Comparison of ENCODE assay signal across 17 cellular contexts in genomic region chr6:31721351-31722020, GRCh38. TPM values are rescaled to one million over a fixed set of nuclear protein-coding genes. Genes with fewer than 3 reads are reported as not detected.
DNase-seq lines count a peak whose midpoint lies in the region; ATAC-seq and TF ChIP-seq lines count a peak whose summit lies in the region.
"Had no signal": no experiment of that assay in that cellular context is flagged by ENCODE, and none has a peak within 500 bp of the region (broad histone marks: within the 10 kb centered on the region; RNA-seq: fewer than 3 reads in every experiment).

Gene LY6G6C (minus strand): TSS chr6:31721746. CDS start chr6:31721679, 67 bp downstream.

- H3K36me3 ChIP-seq in IMR-90 (ENCODE audit: control insufficient read depth, insufficient read depth, low read length) (peaks cover 5% of the 10 kb centered on the region; the same call in 1 of the 2 replicates), trophoblast cell (ENCODE audit: control insufficient read depth in 1 of 2, insufficient read depth in 2 of 2, low read length in 2 of 2) (peaks cover 2 to 11% of the 10 kb centered on the region in 2 experiments)

- H2AK9ac ChIP-seq in IMR-90 (replicated peaks; ENCODE audit: low read depth, low read length, poor library complexity) = no peak within 1 kb of the TSS

- H3K4me2 ChIP-seq in IMR-90 (ENCODE audit: low read depth, low read length) = no peak within 1 kb of the TSS
- H3K4me2 ChIP-seq in trophoblast cell (ENCODE audit: low read length) = no peak within 1 kb of the TSS

- H3K27me3 Mint-ChIP-seq in activated CD8-positive, alpha-beta T cell treated with anti-CD3 and anti-CD28 coated beads, Interleukin-2, amount 10 ng/mL, durations not matched to agents 7 days and 5 days (ENCODE audit: low read depth) = peaks cover 8% of the 10 kb centered on the region
- no peaks in the 10 kb centered on the region for H3K27me3 Mint-ChIP-seq in activated CD8-positive, alpha-beta T cell treated with anti-CD3 and anti-CD28 coated beads for 36 hours
- peaks cover 2% of the 10 kb centered on the region for H3K27me3 Mint-ChIP-seq in activated CD4-positive, alpha-beta T cell treated with anti-CD3 and anti-CD28 coated beads, Interleukin-2, amount 10 ng/mL, durations not matched to agents 7 days and 5 days

- no peak within 1 kb of the TSS for H2AFZ ChIP-seq in IMR-90 (replicated peaks; ENCODE audit: low read length, poor library complexity)
- H2AFZ ChIP-seq in trophoblast cell (ENCODE audit: insufficient read depth, low read length, poor library complexity) = no peak within 1 kb of the TSS

- in situ Hi-C loops in IMR-90 (cut with MboI; ENCODE audit: low sequenced_read_pairs) = no loop called here

- peaks cover 4% of the 10 kb centered on the region; the same call in 1 of the 2 replicates for H3K9me1 ChIP-seq in IMR-90 (ENCODE audit: insufficient read depth, low read length)

- H3K27ac ChIP-seq in IMR-90 (ENCODE audit: insufficient read depth, low read length) (no peak within 1 kb of the TSS), trophoblast cell (ENCODE audit: low read depth, low read length) (no peak within 1 kb of the TSS)

- intact Hi-C loops in activated CD8-positive, alpha-beta T cell treated with anti-CD3 and anti-CD28 coated beads for 36 hours (cut with micrococcal nuclease) = no loop called here
- intact Hi-C loops in IMR-90 (cut with micrococcal nuclease) = no loop called here

- ATAC-seq in activated CD8-positive, alpha-beta T cell treated with anti-CD3 and anti-CD28 coated beads, Interleukin-2, amount 10 ng/mL, durations not matched to agents 7 days and 5 days = no peak
- ATAC-seq in activated CD8-positive, alpha-beta T cell treated with anti-CD3 and anti-CD28 coated beads for 36 hours = no peak
- peak; percentile 59 for ATAC-seq in IMR-90 (ENCODE audit: low read depth)

- H3K27me3 ChIP-seq in IMR-90 (ENCODE audit: control insufficient read depth, insufficient read depth, low read length) (peaks cover 2% of the 10 kb centered on the region; the same call in 1 of the 2 replicates), trophoblast cell (ENCODE audit: insufficient read depth, low read length) (no peaks in the 10 kb centered on the region)

- no peak for TF ChIP-seq RAD21 in IMR-90 (IDR thresholded peaks at IDR 0.05; ENCODE audit: low read length)

- H2BK5ac ChIP-seq in IMR-90 (ENCODE audit: low read depth, low read length, poor library complexity, severe bottlenecking) = no peak within 1 kb of the TSS
- H2BK5ac ChIP-seq in trophoblast cell (ENCODE audit: low read depth, low read length, poor library complexity) = no peak within 1 kb of the TSS

- no peak within 1 kb of the TSS for H3K9ac ChIP-seq in IMR-90 (ENCODE audit: low read depth, low read length)
- H3K9ac ChIP-seq in trophoblast cell (ENCODE audit: low read length) = no peak within 1 kb of the TSS

- peaks cover 8% of the 10 kb centered on the region for H3K36me3 Mint-ChIP-seq in activated CD8-positive, alpha-beta T cell treated with anti-CD3 and anti-CD28 coated beads, Interleukin-2, amount 10 ng/mL, durations not matched to agents 7 days and 5 days (ENCODE audit: low read depth)
- H3K36me3 Mint-ChIP-seq in activated CD8-positive, alpha-beta T cell treated with anti-CD3 and anti-CD28 coated beads for 36 hours (ENCODE audit: low read depth) = no peaks in the 10 kb centered on the region
- H3K36me3 Mint-ChIP-seq in activated CD4-positive, alpha-beta T cell treated with anti-CD3 and anti-CD28 coated beads, Interleukin-2, amount 10 ng/mL, durations not matched to agents 7 days and 5 days (ENCODE audit: low read depth) = peaks cover 5% of the 10 kb centered on the region

- CTCF ChIA-PET in activated CD8-positive, alpha-beta T cell treated with anti-CD3 and anti-CD28 coated beads, Interleukin-2, amount 10 ng/mL, durations not matched to agents 7 days and 5 days (lab: Charles Lee) = no interaction called here
- CTCF ChIA-PET in activated CD8-positive, alpha-beta T cell treated with anti-CD3 and anti-CD28 coated beads for 36 hours (lab: Charles Lee) = no interaction called here
- CTCF ChIA-PET in IMR-90 (lab: Yijun Ruan, JAX) = no interaction called here
- CTCF ChIA-PET in activated CD4-positive, alpha-beta T cell treated with anti-CD3 and anti-CD28 coated beads, Interleukin-2, amount 10 ng/mL, durations not matched to agents 7 days and 5 days (lab: Charles Lee) = interaction anchor here (3.1 kb wide), 1 partner anchor 8 kb away, joined by 13 read pairs; no protein-coding TSS in a partner anchor

- no peak within 1 kb of the TSS for H4K12ac ChIP-seq in trophoblast cell (ENCODE audit: low read depth, low read length)

- no peak for TF ChIP-seq POLR2A in IMR-90 (IDR thresholded peaks at IDR 0.05; ENCODE audit: low read depth, low read length)

- no peak within 1 kb of the TSS for H2BK15ac ChIP-seq in IMR-90 (ENCODE audit: low read depth, low read length)

- H3K4me3 ChIP-seq in IMR-90 (ENCODE audit: insufficient read depth, low read depth, low read length) = no peak within 1 kb of the TSS
- H3K4me3 ChIP-seq in trophoblast cell (ENCODE audit: low read depth, low read length) = no peak within 1 kb of the TSS

- no peak within 1 kb of the TSS; the same call in 1 of the 2 replicates for H2AK5ac ChIP-seq in IMR-90 (ENCODE audit: low read depth, low read length)
- no peak within 1 kb of the TSS for H2AK5ac ChIP-seq in trophoblast cell (ENCODE audit: low read length)

- H4K91ac ChIP-seq in IMR-90 (ENCODE audit: insufficient read depth, low read depth, low read length) (no peak within 1 kb of the TSS), trophoblast cell (ENCODE audit: low read depth, low read length) (peak within 1 kb of the TSS; percentile 16)

- H3K18ac ChIP-seq in IMR-90 (ENCODE audit: low read depth, low read length) (no peak within 1 kb of the TSS), trophoblast cell (ENCODE audit: low read length) (no peak within 1 kb of the TSS)

- no peaks in the 10 kb centered on the region for H3K79me2 ChIP-seq in trophoblast cell (ENCODE audit: control insufficient read depth, insufficient read depth, low read length, poor library complexity)

- H3K56ac ChIP-seq in IMR-90 (ENCODE audit: extremely low read depth, insufficient read depth, low read length) = no peak within 1 kb of the TSS

- H2BK120ac ChIP-seq in IMR-90 (ENCODE audit: low read depth, low read length) (no peak within 1 kb of the TSS), trophoblast cell (ENCODE audit: insufficient read depth, low read length, poor library complexity) (no peak within 1 kb of the TSS)

- peak within 1 kb of the TSS; percentile 40 for H3K27ac Mint-ChIP-seq in activated CD8-positive, alpha-beta T cell treated with anti-CD3 and anti-CD28 coated beads, Interleukin-2, amount 10 ng/mL, durations not matched to agents 7 days and 5 days
- no peak within 1 kb of the TSS for H3K27ac Mint-ChIP-seq in activated CD8-positive, alpha-beta T cell treated with anti-CD3 and anti-CD28 coated beads for 36 hours
- no peak within 1 kb of the TSS for H3K27ac Mint-ChIP-seq in activated CD4-positive, alpha-beta T cell treated with anti-CD3 and anti-CD28 coated beads, Interleukin-2, amount 10 ng/mL, durations not matched to agents 7 days and 5 days
- H3K27ac Mint-ChIP-seq: HFFc6 had no signal

- H3K4me1 ChIP-seq in IMR-90 (ENCODE audit: control insufficient read depth, insufficient read depth, low read length) (no peaks in the 10 kb centered on the region), trophoblast cell (ENCODE audit: control insufficient read depth in 1 of 2, insufficient read depth in 2 of 2, low read length in 2 of 2) (peaks cover 17 to 23% of the 10 kb centered on the region in 2 experiments)

- no peak within 1 kb of the TSS for H2BK12ac ChIP-seq in trophoblast cell (ENCODE audit: low read length)

- H3K14ac ChIP-seq in IMR-90 (replicated peaks; ENCODE audit: low read depth, low read length) = no peak within 1 kb of the TSS
- H3K14ac ChIP-seq in trophoblast cell (ENCODE audit: low read length) = no peak within 1 kb of the TSS

- BruUV-seq in IMR-90 (replicated peaks; lab: Mats Ljungman, UMichigan) = no TSS peak

- peaks cover 25% of the 10 kb centered on the region for H3K4me1 Mint-ChIP-seq in activated CD8-positive, alpha-beta T cell treated with anti-CD3 and anti-CD28 coated beads, Interleukin-2, amount 10 ng/mL, durations not matched to agents 7 days and 5 days (ENCODE audit: low read depth)
- peaks cover 18% of the 10 kb centered on the region for H3K4me1 Mint-ChIP-seq in activated CD8-positive, alpha-beta T cell treated with anti-CD3 and anti-CD28 coated beads for 36 hours (ENCODE audit: low read depth)
- H3K4me1 Mint-ChIP-seq in activated CD4-positive, alpha-beta T cell treated with anti-CD3 and anti-CD28 coated beads, Interleukin-2, amount 10 ng/mL, durations not matched to agents 7 days and 5 days = peaks cover 24% of the 10 kb centered on the region

- dilution Hi-C loops in IMR-90 (cut with HindIII; ENCODE audit: low sequenced_read_pairs, unreplicated experiment) = no loop called here

- H4K20me1 ChIP-seq in IMR-90 (ENCODE audit: insufficient read depth, low read length) = no peaks in the 10 kb centered on the region

- H3K79me1 ChIP-seq in IMR-90 (ENCODE audit: low read depth in 1 of 2, low read length in 2 of 2) (no peaks in the 10 kb centered on the region), trophoblast cell (ENCODE audit: low read length) (peaks cover 3% of the 10 kb centered on the region)

- no peak within 1 kb of the TSS for H3K4ac ChIP-seq in IMR-90 (ENCODE audit: low read depth, low read length)
- no peak within 1 kb of the TSS for H3K4ac ChIP-seq in trophoblast cell (ENCODE audit: low read depth, low read length)

- no peak for TF ChIP-seq CTCF in activated CD8-positive, alpha-beta T cell treated with anti-CD3 and anti-CD28 coated beads for 36 hours (IDR thresholded peaks at IDR 0.05)
- no peak for TF ChIP-seq CTCF in IMR-90 (conservative IDR thresholded peaks at IDR 0.05; ENCODE audit: low read depth, low read length)

- WGBS in IMR-90 (ENCODE audit: extremely low coverage in 2 of 2, insufficient read length in 1 of 2), 2 experiments = 83% methylated on average over 2 of the region's 4 CpGs; no CpG with 5 or more reads in 1 of the 2 experiments
- no CpG with 5 or more reads among the region's 4 CpGs for WGBS in trophoblast cell (ENCODE audit: extremely low coverage, insufficient coverage, insufficient read length)

- H3K9me3 ChIP-seq in IMR-90 (ENCODE audit: control insufficient read depth, insufficient read depth, low read length) = no peaks in the 10 kb centered on the region
- no peaks in the 10 kb centered on the region for H3K9me3 ChIP-seq in trophoblast cell (ENCODE audit: insufficient read depth, low read depth, low read length)

- no peak within 1 kb of the TSS for H2BK20ac ChIP-seq in IMR-90 (ENCODE audit: low read depth, low read length)

- no peaks in the 10 kb centered on the region for H3K9me3 Mint-ChIP-seq in activated CD8-positive, alpha-beta T cell treated with anti-CD3 and anti-CD28 coated beads, Interleukin-2, amount 10 ng/mL, durations not matched to agents 7 days and 5 days (ENCODE audit: insufficient read depth)
- no peaks in the 10 kb centered on the region for H3K9me3 Mint-ChIP-seq in activated CD8-positive, alpha-beta T cell treated with anti-CD3 and anti-CD28 coated beads for 36 hours
- no peaks in the 10 kb centered on the region for H3K9me3 Mint-ChIP-seq in activated CD4-positive, alpha-beta T cell treated with anti-CD3 and anti-CD28 coated beads, Interleukin-2, amount 10 ng/mL, durations not matched to agents 7 days and 5 days
- H3K9me3 Mint-ChIP-seq: HFFc6 had no signal

- H4K8ac ChIP-seq in IMR-90 (ENCODE audit: low read depth in 2 of 2, low read length in 2 of 2) (no peak within 1 kb of the TSS), trophoblast cell (ENCODE audit: low read depth, low read length) (no peak within 1 kb of the TSS)

- POLR2A ChIA-PET in activated CD8-positive, alpha-beta T cell treated with anti-CD3 and anti-CD28 coated beads, Interleukin-2, amount 10 ng/mL, durations not matched to agents 7 days and 5 days (lab: Charles Lee) = interaction anchor here (1.8 to 3.5 kb wide), 2 partner anchors 9 to 19 kb away, joined by 5 to 14 read pairs; partner anchors contain the start of gene MSH5
- POLR2A ChIA-PET in activated CD8-positive, alpha-beta T cell treated with anti-CD3 and anti-CD28 coated beads for 36 hours (lab: Charles Lee) = interaction anchor here (1.9 to 2.1 kb wide), 2 partner anchors 44 to 58 kb away, joined by 5 to 6 read pairs; partner anchors contain the start of gene GPANK1
- POLR2A ChIA-PET in IMR-90 (lab: Charles Lee; ENCODE audit: unreplicated experiment) = no interaction called here
- POLR2A ChIA-PET in activated CD4-positive, alpha-beta T cell treated with anti-CD3 and anti-CD28 coated beads, Interleukin-2, amount 10 ng/mL, durations not matched to agents 7 days and 5 days (lab: Charles Lee) = no interaction called here

- H3K4me3 Mint-ChIP-seq in activated CD8-positive, alpha-beta T cell treated with anti-CD3 and anti-CD28 coated beads, Interleukin-2, amount 10 ng/mL, durations not matched to agents 7 days and 5 days = no peak within 1 kb of the TSS
- no peak within 1 kb of the TSS for H3K4me3 Mint-ChIP-seq in activated CD8-positive, alpha-beta T cell treated with anti-CD3 and anti-CD28 coated beads for 36 hours
- H3K4me3 Mint-ChIP-seq in activated CD4-positive, alpha-beta T cell treated with anti-CD3 and anti-CD28 coated beads, Interleukin-2, amount 10 ng/mL, durations not matched to agents 7 days and 5 days = no peak within 1 kb of the TSS
- H3K4me3 Mint-ChIP-seq: HFFc6 had no signal

- H4K5ac ChIP-seq in IMR-90 (ENCODE audit: low read depth, low read length) = no peak within 1 kb of the TSS

- H3K23ac ChIP-seq in IMR-90 (ENCODE audit: low read depth, low read length) (no peak within 1 kb of the TSS), trophoblast cell (ENCODE audit: low read length) (no peak within 1 kb of the TSS)

- no peak for DNase-seq in activated CD8-positive, alpha-beta T cell treated with anti-CD3 and anti-CD28 coated beads, Interleukin-2, amount 10 ng/mL, durations not matched to agents 7 days and 5 days
- no peak for DNase-seq in activated CD8-positive, alpha-beta T cell treated with anti-CD3 and anti-CD28 coated beads for 36 hours
- no peak for DNase-seq in IMR-90
- DNase-seq in islet precursor cell = peak; percentile 47
- no peak for DNase-seq in trophoblast cell
- no peak for DNase-seq in HK-2 (ENCODE audit: unreplicated experiment)
- no peak for DNase-seq in activated CD4-positive, alpha-beta T cell treated with anti-CD3 and anti-CD28 coated beads, Interleukin-2, amount 10 ng/mL, durations not matched to agents 7 days and 5 days
- no peak for DNase-seq in GM03348 (ENCODE audit: low spot score)
- DNase-seq: GOT3, HFFc6, NCI-H1417, NCI-H1930, NCI-H510A treated with DMSO at 0.1 percent for 48 hours, RPMI8226 had no signal

RNA-seq across cellular contexts. Expression of gene LY6G6C, which starts in this region (rescaled TPM):
- under 1 TPM in 1 of 2 experiments, not detected in 1; 0.26 TPM for total RNA-seq in activated CD8-positive, alpha-beta T cell treated with anti-CD3 and anti-CD28 coated beads, Interleukin-2, amount 10 ng/mL, durations not matched to agents 7 days and 5 days
- not detected for total RNA-seq in activated CD8-positive, alpha-beta T cell treated with anti-CD3 and anti-CD28 coated beads for 36 hours
- total RNA-seq in IMR-90 (2012; rRNA removed) = not detected in 2 replicates
- not detected in 2 replicates for polyA plus RNA-seq in IMR-90 (2012; rRNA removed)
- polyA plus RNA-seq in IMR-90 (2012; cell fraction: cytosol; rRNA removed) = not detected in 2 replicates
- 0.26 and 0.48 TPM in 2 replicates for polyA plus RNA-seq in IMR-90 (2012; cell fraction: nucleus; rRNA removed; ENCODE audit: low replicate concordance)
- 11.8 and 13.2 TPM in 2 replicates for polyA plus RNA-seq in trophoblast cell (2013)
- not detected for total RNA-seq in activated CD4-positive, alpha-beta T cell treated with anti-CD3 and anti-CD28 coated beads, Interleukin-2, amount 10 ng/mL, durations not matched to agents 7 days and 5 days
- total RNA-seq: A172, G401, HFFc6, LHCN-M2 had no signal

Comparison
In these comparisons a context has a peak if more than half of its experiments do, and no peak if none do; other contexts are left out.
1. Peak in ATAC-seq in IMR-90; RNA of the gene not detected or under 1 TPM.
2. POLR2A ChIA-PET loops: an anchor here in activated CD8-positive, alpha-beta T cell treated with anti-CD3 and anti-CD28 coated beads, Interleukin-2, amount 10 ng/mL, durations not matched to agents 7 days and 5 days (1.8 to 3.5 kb wide) and activated CD8-positive, alpha-beta T cell treated with anti-CD3 and anti-CD28 coated beads for 36 hours (1.9 to 2.1 kb wide); none called in IMR-90 and activated CD4-positive, alpha-beta T cell treated with anti-CD3 and anti-CD28 coated beads, Interleukin-2, amount 10 ng/mL, durations not matched to agents 7 days and 5 days.